ENCODE assay signal across 21 cellular contexts in genomic region chr5:34061993-34062392, GRCh38. TPM values are rescaled to one million over a fixed set of nuclear protein-coding genes. Genes with fewer than 3 reads are reported as not detected.
DNase-seq lines count a peak whose midpoint lies in the region; ATAC-seq, FAIRE-seq and TF ChIP-seq lines count a peak whose summit lies in the region.
"Had no signal": no experiment of that assay in that cellular context is flagged by ENCODE, and none has a peak within 500 bp of the region (broad histone marks: within the 10 kb centered on the region; RNA-seq: fewer than 3 reads in every experiment).

No MANE protein-coding gene starts in this region.

- no peak for TF ChIP-seq POLR2A in right lobe of liver (IDR thresholded peaks at IDR 0.05)
- TF ChIP-seq POLR2A in GM12892 (IDR thresholded peaks at IDR 0.05; ENCODE audit: low read depth, low read length): no peak

- H3K9me3 ChIP-seq in right lobe of liver: no peaks in the 10 kb centered on the region
- peaks cover 0 to 5% (median 0%) of the 10 kb centered on the region in 5 donors for H3K9me3 ChIP-seq in subcutaneous abdominal adipose tissue (ENCODE audit: control insufficient read depth in 5 of 5, low read length in 5 of 5)
- H3K9me3 ChIP-seq: A549 had no signal

- ATAC-seq in esophagus mucosa: peak; percentile 55
- ATAC-seq in right lobe of liver: peak; percentile 70 to 87 (median 80)
- ATAC-seq in HG03095 (IDR thresholded peaks at IDR 0.05; ENCODE audit: unreplicated experiment): no peak
- ATAC-seq: A549; CD8-positive, alpha-beta T cell had no signal

- peak overlapping the region in 2 of 3 donors; percentile 51 to 72 for H3K27ac ChIP-seq in right lobe of liver
- peak overlapping the region; percentile 23 for H3K27ac ChIP-seq in subcutaneous abdominal adipose tissue (ENCODE audit: low read depth, low read length)
- H3K27ac ChIP-seq: A549 had no signal

- H3K4me1 ChIP-seq in right lobe of liver (peaks cover 0 to 47% (median 17%) of the 10 kb centered on the region in 4 donors), subcutaneous abdominal adipose tissue (ENCODE audit: control insufficient read depth in 5 of 5, insufficient read depth in 5 of 5, low read length in 5 of 5) (peaks cover 0 to 14% (median 0%) of the 10 kb centered on the region in 5 donors)
- H3K4me1 ChIP-seq: A549 had no signal

- DNase-seq in amniotic epithelial cell (ENCODE audit: low read depth): peak; percentile 9
- peak in 1 of 3 donors; percentile 81 for DNase-seq in right lobe of liver
- no peak for DNase-seq in GM12892 (ENCODE audit: insufficient read length)
- no peak for DNase-seq in NCI-H774 (lab: John Stamatoyannopoulos, UW)
- DNase-seq: CD8-positive, alpha-beta T cell; COR-L47; DMS153; DMS79 treated with DMSO at 0.1 percent for 48 hours; EL; GOT3; H9; IMR-90 had no signal

- H3K27me3 ChIP-seq in right lobe of liver (no peaks in the 10 kb centered on the region), subcutaneous abdominal adipose tissue (ENCODE audit: control insufficient read depth in 5 of 5, insufficient read depth in 4 of 5, low read length in 5 of 5) (no peaks in the 10 kb centered on the region)

- H3K4me3 ChIP-seq in right lobe of liver (no peak overlapping the region), subcutaneous abdominal adipose tissue (ENCODE audit: low read depth in 1 of 5, low read length in 5 of 5) (no peak overlapping the region)
- H3K4me3 ChIP-seq: A549 had no signal

- no peak for FAIRE-seq in GM12892 (lab: Jason Lieb, UNC)
- FAIRE-seq: A549, D721Med, G401.6, GM12891, GM19239 had no signal

- H3K36me3 ChIP-seq in right lobe of liver (no peaks in the 10 kb centered on the region), subcutaneous abdominal adipose tissue (ENCODE audit: control insufficient read depth in 5 of 5, insufficient read depth in 5 of 5, low read length in 5 of 5) (peaks cover 0 to 5% (median 2%) of the 10 kb centered on the region in 5 donors)

- no peak for TF ChIP-seq CTCF in right lobe of liver (IDR thresholded peaks at IDR 0.05)

- no peak overlapping the region for H3K9ac ChIP-seq in subcutaneous abdominal adipose tissue (ENCODE audit: low read length in 5 of 5)

- intact Hi-C loops in right lobe of liver (cut with DNase I): no loop called here

RNA-seq across cellular contexts. Expression of gene C1QTNF3, which starts 19.0 kb away (rescaled TPM):
- total RNA-seq in esophagus mucosa (1.2 TPM), right lobe of liver (1 to 10 TPM; 1.5 to 7.7 (median 3.1) TPM)
- polyA plus RNA-seq in GM12892 (2012; ENCODE audit: missing spikeins): 1.5 TPM
- polyA plus RNA-seq: CD14-positive monocyte had no signal

RNA-seq across cellular contexts. Expression of gene AMACR, which starts 54.1 kb away (rescaled TPM):
- 13.5 TPM for total RNA-seq in esophagus mucosa
- total RNA-seq in right lobe of liver: 10 to 100 TPM; 28.7 to 62.4 (median 41.9) TPM
- 9.5 TPM for polyA plus RNA-seq in GM12892 (2012; ENCODE audit: missing spikeins)
